8 cellular contexts compared by ENCODE assay signal in genomic region chr22:28855355-28856094, GRCh38. TPM values are rescaled to one million over a fixed set of nuclear protein-coding genes. Genes with fewer than 3 reads are reported as not detected.
DNase-seq lines count a peak whose midpoint lies in the region; ATAC-seq and TF ChIP-seq lines count a peak whose summit lies in the region.

No MANE protein-coding gene starts in this region.

- H3K36me3 ChIP-seq in iPS DF 6.9 (ENCODE audit: control insufficient read depth, insufficient read depth, low read length), result no peaks in the 10 kb centered on the region
- H3K36me3 ChIP-seq in spleen, result no peaks in the 10 kb centered on the region

- H3K27me3 ChIP-seq in iPS DF 6.9 (ENCODE audit: control insufficient read depth, insufficient read depth, low read length) (no peaks in the 10 kb centered on the region), spleen (replicated peaks in 1 of 7) (no peaks in the 10 kb centered on the region)

- WGBS in iPS DF 6.9 (ENCODE audit: insufficient coverage, insufficient read length), result no CpG with 5 or more reads among the region's 6 CpGs
- 20 to 32% (median 26%) methylated on average over 6 of the region's 6 CpGs for WGBS in spleen, 5 donors

- H3K27ac ChIP-seq in iPS DF 6.9 (ENCODE audit: low read length) (no peak overlapping the region), spleen (no peak overlapping the region)

- TF ChIP-seq POLR2A in spleen (IDR thresholded peaks at IDR 0.05), result no peak

- H3K4me3 ChIP-seq in iPS DF 6.9 (ENCODE audit: low read length) (no peak overlapping the region), spleen (no peak overlapping the region)

- intact Hi-C loops in spleen (cut with DNase I; ENCODE audit: low total_unique reads), result loop anchor here (2.0 kb wide), 1 partner anchor 185 kb away; no protein-coding TSS in a partner anchor

- TF ChIP-seq CTCF in spleen (IDR thresholded peaks at IDR 0.05 in 8 of 11, conservative IDR thresholded peaks at IDR 0.05 in 3 of 11), result peak; percentile 74 to 95 (median 90)

- DNase-seq in DMS53 (lab: John Stamatoyannopoulos, UW) (peak; percentile 59), DMS53 treated with DMSO at 0.1 percent for 48 hours (lab: John Stamatoyannopoulos, UW; ENCODE audit: unreplicated experiment) (no peak), LHCN-M2 (ENCODE audit: low read depth) (peak; percentile 58), SKM-1 (lab: John Stamatoyannopoulos, UW; ENCODE audit: unreplicated experiment) (peak; percentile 16), brain pericyte (ENCODE audit: low read depth, low spot score) (peak; percentile 27), iPS DF 6.9 (ENCODE audit: low read depth, low spot score) (peak; percentile 84), spleen (no peak)

- no peak for ATAC-seq in HG03196 (IDR thresholded peaks at IDR 0.05; ENCODE audit: unreplicated experiment)

- no peaks in the 10 kb centered on the region for H3K9me3 ChIP-seq in iPS DF 6.9 (ENCODE audit: control insufficient read depth, insufficient read depth, low read length)
- H3K9me3 ChIP-seq in spleen, result no peaks in the 10 kb centered on the region

- H3K4me1 ChIP-seq in iPS DF 6.9 (ENCODE audit: control insufficient read depth, insufficient read depth, low read length) (no peaks in the 10 kb centered on the region), spleen (peaks cover 0 to 4% (median 0%) of the 10 kb centered on the region in 6 donors)

RNA-seq across cellular contexts. Expression of gene ZNRF3, which starts 27.8 kb away (rescaled TPM):
- total RNA-seq in LHCN-M2 (2014; rRNA removed) (6.3 and 6.5 TPM in 2 replicates), spleen (1 to 10 TPM; 1.9 to 4.5 (median 3.4) TPM)
- polyA plus RNA-seq in LHCN-M2 (2012), result 2.1 TPM
- under 1 TPM; 0.15 to 0.51 (median 0.30) TPM for polyA plus RNA-seq in spleen

RNA-seq across cellular contexts. Expression of gene XBP1, which starts 55.2 kb away (rescaled TPM):
- total RNA-seq in LHCN-M2 (2014; rRNA removed) (83.4 and 91.2 TPM in 2 replicates), spleen (100 to 1,000 TPM; 136 to 703 (median 251) TPM)
- polyA plus RNA-seq in LHCN-M2 (2012), result 53.9 TPM
- polyA plus RNA-seq in spleen, result 10 to 100 TPM; 26.8 to 53.8 (median 47.0) TPM

Comparison
In these comparisons a context has a peak if more than half of its experiments do, and no peak if none do; other contexts are left out.
1. DNase-seq: peak in DMS53 (single experiment), LHCN-M2 (single experiment), SKM-1 (single experiment), brain pericyte (single experiment) and iPS DF 6.9 (single experiment); none in DMS53 treated with DMSO at 0.1 percent for 48 hours (single experiment) and spleen (single experiment).